ENCODE assay signal across 8 cellular contexts in genomic region chr15:64162478-64162868, GRCh38. TPM values are rescaled to one million over a fixed set of nuclear protein-coding genes. Genes with fewer than 3 reads are reported as not detected.
DNase-seq lines count a peak whose midpoint lies in the region; ATAC-seq and TF ChIP-seq lines count a peak whose summit lies in the region.

No MANE protein-coding gene starts in this region.

- peak; percentile 9 for ATAC-seq in HG03469 (IDR thresholded peaks at IDR 0.05; ENCODE audit: unreplicated experiment)

- peak overlapping the region; percentile 93 to 97 for H3K9ac ChIP-seq in liver (ENCODE audit: low read depth in 1 of 2, low read length in 2 of 2)

- peak overlapping the region; percentile 79 for H3K27ac ChIP-seq in brain microvascular endothelial cell
- H3K27ac ChIP-seq in liver (ENCODE audit: low read depth in 1 of 2, low read length in 2 of 2) = peak overlapping the region; percentile 71 to 92
- H3K27ac ChIP-seq in tibial artery = peak overlapping the region; percentile 84 to 85

- WGBS in liver = under 1% methylated on average over 21 of the region's 21 CpGs

- H3K36me3 ChIP-seq in brain microvascular endothelial cell (replicated peaks) (peaks cover 42% of the 10 kb centered on the region), liver (ENCODE audit: control insufficient read depth in 4 of 4, insufficient read depth in 3 of 4, low read depth in 1 of 4, low read length in 3 of 4) (peaks cover 15 to 29% (median 27%) of the 10 kb centered on the region in 4 donors), tibial artery (peaks cover 35 to 42% (median 39%) of the 10 kb centered on the region in 3 donors)

- in situ Hi-C loops in brain microvascular endothelial cell (cut with HindIII; ENCODE audit: low pct_ligation_motif_present, low sequenced_read_pairs) = no loop called here

- intact Hi-C loops in tibial artery (cut with DNase I; ENCODE audit: low total_unique reads) = loop anchor here (5.0 to 10.0 kb wide), 4 partner anchors 70 to 1450 kb away; partner anchors contain the start of genes CIAO2A, INTS14 and PCLAF

- H3K27me3 ChIP-seq in brain microvascular endothelial cell (replicated peaks) = no peaks in the 10 kb centered on the region
- H3K27me3 ChIP-seq in liver (ENCODE audit: control insufficient read depth in 4 of 4, insufficient read depth in 4 of 4, low read length in 3 of 4) = no peaks in the 10 kb centered on the region
- H3K27me3 ChIP-seq in tibial artery = no peaks in the 10 kb centered on the region

- H3K4me3 ChIP-seq in brain microvascular endothelial cell (ENCODE audit: low read depth, low read length) = peak overlapping the region; percentile 99
- peak overlapping the region; percentile 69 to 97 (median 93) for H3K4me3 ChIP-seq in liver (ENCODE audit: low read depth in 1 of 3, low read length in 3 of 3)
- peak overlapping the region; percentile 74 to 84 for H3K4me3 ChIP-seq in tibial artery

- TF ChIP-seq CTCF in brain microvascular endothelial cell (IDR thresholded peaks at IDR 0.05; ENCODE audit: low read depth, low read length, missing control alignments) (no peak), liver (IDR thresholded peaks at IDR 0.05; ENCODE audit: low read depth, low read length, missing input control) (no peak), tibial artery (IDR thresholded peaks at IDR 0.05) (no peak)

- DNase-seq in activated gamma-delta T cell treated with Interleukin-2 at 50 U/mL for 16 hours (peak; percentile 17), activated gamma-delta T cell (lab: John Stamatoyannopoulos, UW) (no peak), brain microvascular endothelial cell (no peak), tibial artery (no peak), DMS 273 (lab: John Stamatoyannopoulos, UW; ENCODE audit: unreplicated experiment) (no peak)
- no peak for DNase-seq in stimulated activated CD4-positive, alpha-beta T cell treated with anti-CD3 and anti-CD28 coated beads, Interleukin-1b, Interleukin-23, amount 100 ng/mL, for 48 hours

- H3K4me1 ChIP-seq in liver (ENCODE audit: control insufficient read depth in 4 of 4, insufficient read depth in 4 of 4, low read length in 3 of 4) (peaks cover 3 to 39% (median 24%) of the 10 kb centered on the region in 4 donors), tibial artery (peaks cover 0 to 46% (median 37%) of the 10 kb centered on the region in 4 donors)

- no peak for TF ChIP-seq RAD21 in liver (IDR thresholded peaks at IDR 0.05)

- no peaks in the 10 kb centered on the region for H3K9me3 ChIP-seq in liver (ENCODE audit: control insufficient read depth in 4 of 4, low read length in 3 of 4)
- H3K9me3 ChIP-seq in tibial artery = no peaks in the 10 kb centered on the region

TF ChIP-seq in liver, 16 proteins besides CTCF, POLR2A, EP300 and RAD21:
- TF ChIP-seq SP1 (IDR thresholded peaks at IDR 0.05) = no peak
- no peak for TF ChIP-seq HNF4A (conservative IDR thresholded peaks at IDR 0.05)
- no peak for TF ChIP-seq GABPA (IDR thresholded peaks at IDR 0.05 in 1 of 2, conservative IDR thresholded peaks at IDR 0.05 in 1 of 2)
- no peak for TF ChIP-seq TAF1 (conservative IDR thresholded peaks at IDR 0.05)
- no peak for TF ChIP-seq FOXA1 (IDR thresholded peaks at IDR 0.05)
- no peak for TF ChIP-seq FOXA2 (IDR thresholded peaks at IDR 0.05)
- TF ChIP-seq YY1 (IDR thresholded peaks at IDR 0.05) = no peak
- TF ChIP-seq JUND (IDR thresholded peaks at IDR 0.05) = no peak
- TF ChIP-seq ZBTB33 (IDR thresholded peaks at IDR 0.05) = no peak
- TF ChIP-seq EGR1 (IDR thresholded peaks at IDR 0.05; ENCODE audit: low read depth in 2 of 2) = no peak
- no peak for TF ChIP-seq RXRA (IDR thresholded peaks at IDR 0.05)
- no peak for TF ChIP-seq REST (IDR thresholded peaks at IDR 0.05)
- TF ChIP-seq ATF3 (IDR thresholded peaks at IDR 0.05) = no peak
- no peak for TF ChIP-seq HNF4G (IDR thresholded peaks at IDR 0.05)
- TF ChIP-seq NR2F2 (IDR thresholded peaks at IDR 0.05) = no peak
- TF ChIP-seq MAX (IDR thresholded peaks at IDR 0.05) = no peak

RNA-seq across cellular contexts. Expression of gene PPIB, which starts 0.3 kb away (rescaled TPM):
- 100 to 1,000 TPM; 379 to 638 TPM for total RNA-seq in liver
- polyA plus RNA-seq in liver = 100 to 1,000 TPM; 627 to 768 TPM

RNA-seq across cellular contexts. Expression of gene SNX22, which starts 10.9 kb away (rescaled TPM):
- total RNA-seq in liver = 10 to 100 TPM in 1 of 2 donors, 1 to 10 TPM in 1; 2.2 to 37.4 TPM
- 1 to 10 TPM; 2.4 to 3.7 TPM for polyA plus RNA-seq in liver
